In the genomic region with DNA sequence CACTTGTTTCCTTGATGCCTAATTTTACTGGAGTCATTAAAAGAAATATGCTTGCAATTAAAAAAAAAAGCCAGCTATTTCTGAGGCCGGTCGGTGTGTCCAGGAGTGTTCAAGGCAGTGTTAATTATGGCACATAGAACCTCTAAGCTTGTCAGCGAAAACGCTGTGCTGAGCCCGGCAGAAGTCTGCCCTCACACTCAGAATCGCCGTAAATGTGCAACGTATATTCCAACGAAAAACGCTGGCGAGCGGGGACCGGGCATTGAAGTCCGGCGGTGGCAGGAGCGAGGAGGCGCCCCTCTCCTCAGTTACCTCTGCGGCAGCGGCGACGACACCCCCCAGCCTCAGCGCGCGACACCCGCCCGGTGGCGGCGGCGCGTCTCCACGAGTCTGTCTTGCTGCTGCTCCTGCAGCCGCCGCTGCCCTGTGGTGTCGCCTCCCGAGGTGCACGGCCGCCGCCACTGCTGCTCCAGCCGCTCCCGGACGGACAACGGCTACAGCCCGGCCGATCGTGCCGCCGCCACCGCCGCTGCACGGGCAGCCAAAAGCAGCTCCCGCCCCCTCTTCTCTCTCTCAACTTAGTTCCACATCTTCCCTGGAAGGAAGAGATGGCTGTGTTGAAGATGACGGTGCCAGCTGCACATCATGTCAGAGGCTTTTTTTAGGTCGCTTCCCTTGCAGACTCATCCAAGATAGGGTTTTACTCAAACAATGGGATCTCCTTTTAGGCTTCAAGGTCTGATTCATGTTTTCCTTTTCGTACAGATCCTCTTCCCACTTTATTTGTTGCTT, we compare ENCODE assay signal across 8 cellular contexts. TPM values are rescaled to one million over a fixed set of nuclear protein-coding genes. Genes with fewer than 3 reads are reported as not detected.
DNase-seq lines count a peak whose midpoint lies in the region; ATAC-seq, FAIRE-seq and TF ChIP-seq lines count a peak whose summit lies in the region.

No MANE protein-coding gene starts in this region.

- peaks cover 2 to 7% of the 10 kb centered on the region in 2 experiments for H4K20me1 ChIP-seq in H1 (replicated peaks in 1 of 2; ENCODE audit: control insufficient read depth in 1 of 2, insufficient read depth in 2 of 2, low read length in 2 of 2)

- H2BK120ac ChIP-seq in H1 (replicated peaks; ENCODE audit: low read depth, low read length) = no peak overlapping the region
- H2BK120ac ChIP-seq in mesendoderm (ENCODE audit: low read depth, low read length) = no peak overlapping the region

- H3K9ac ChIP-seq in H1 (replicated peaks in 1 of 4; ENCODE audit: extremely low read depth in 1 of 4, low read depth in 3 of 4, low read length in 3 of 4) (no peak overlapping the region), mesendoderm (ENCODE audit: low read length) (peak overlapping the region; percentile 16)

- POLR2A ChIA-PET in Panc1 (lab: Charles Lee) = no interaction called here
- POLR2A ChIA-PET in H1 (lab: Charles Lee; ENCODE audit: partially characterized antibody) = no interaction called here

- H3K4me2 ChIP-seq in H1 (ENCODE audit: insufficient read depth in 1 of 2, low read depth in 2 of 2, low read length in 2 of 2) = peak overlapping the region; percentile 68 to 72
- peak overlapping the region; percentile 30 for H3K4me2 ChIP-seq in mesendoderm (ENCODE audit: low read length)

- peak; percentile 95 for ATAC-seq in Panc1
- no peak for ATAC-seq in HG03432 (IDR thresholded peaks at IDR 0.05; ENCODE audit: unreplicated experiment)

- peaks cover 12% of the 10 kb centered on the region for H3K27me3 ChIP-seq in Panc1 (ENCODE audit: control insufficient read depth, insufficient read depth, low read length)
- peaks cover 0 to 10% (median 5%) of the 10 kb centered on the region in 4 experiments; a peak in 3 of 7 replicates for H3K27me3 ChIP-seq in H1 (replicated peaks in 1 of 4; ENCODE audit: control insufficient read depth in 3 of 4, extremely low read depth in 1 of 4, insufficient read depth in 3 of 4, low read length in 3 of 4)
- H3K27me3 ChIP-seq in mesendoderm (ENCODE audit: insufficient read depth, low read length, poor library complexity) = no peaks in the 10 kb centered on the region
- no peaks in the 10 kb centered on the region for H3K27me3 ChIP-seq in thymus (ENCODE audit: control insufficient read depth, insufficient read depth)

- no peak for DNase-seq in Panc1 (ENCODE audit: low read depth, low spot score)
- DNase-seq in H1 (ENCODE audit: low read depth in 1 of 2, low spot score in 2 of 2) = peak in 1 of 2 experiments; percentile 73
- peak; percentile 72 for DNase-seq in mesendoderm
- DNase-seq in GOT3 (lab: John Stamatoyannopoulos, UW) = no peak
- no peak for DNase-seq in stimulated activated CD4-positive, alpha-beta T cell treated with anti-CD3 and anti-CD28 coated beads, Interleukin-4, amount 100 ng/mL, for 4 hours
- DNase-seq in activated CD4-positive, alpha-beta T cell treated with anti-CD3 and anti-CD28 coated beads for 4 hours = no peak

- no peak; a peak in 1 of 4 replicates for TF ChIP-seq RAD21 in H1 (IDR thresholded peaks at IDR 0.05 in 1 of 2, conservative IDR thresholded peaks at IDR 0.05 in 1 of 2; ENCODE audit: low read depth in 2 of 2, low read length in 2 of 2)

- in situ Hi-C loops in Panc1 (cut with HindIII; ENCODE audit: low pct_unique_long_range_greater_than_20kb, low sequenced_read_pairs) = no loop called here

- intact Hi-C loops in Panc1 (cut with micrococcal nuclease; ENCODE audit: unreplicated experiment) = no loop called here

- H3K27ac ChIP-seq in Panc1 (ENCODE audit: low read length) (no peak overlapping the region; the same call in 1 of the 2 replicates), H1 (ENCODE audit: low read depth, low read length) (no peak overlapping the region), mesendoderm (ENCODE audit: low read depth, low read length) (no peak overlapping the region), thymus (ENCODE audit: low read depth) (no peak overlapping the region)

- no peak overlapping the region for H2AK5ac ChIP-seq in H1 (ENCODE audit: low read depth, low read length)
- no peak overlapping the region for H2AK5ac ChIP-seq in mesendoderm (ENCODE audit: low read length)

- H3K23ac ChIP-seq in H1 (ENCODE audit: insufficient read length) (no peak overlapping the region), mesendoderm (ENCODE audit: low read length) (no peak overlapping the region)

- H3K23me2 ChIP-seq in H1 (ENCODE audit: low read depth, low read length) = no peaks in the 10 kb centered on the region; the same call in 1 of the 2 replicates

- 14% methylated on average over 54 of the region's 54 CpGs; no CpG with 5 or more reads in 1 of the 2 experiments for WGBS in H1 (ENCODE audit: extremely low coverage in 1 of 2, insufficient coverage in 1 of 2, insufficient read length in 1 of 2, insufficient replicate concordance in 2 of 2, low coverage in 1 of 2, low lambda C conversion rate in 2 of 2, missing lambda C conversion rate in 1 of 2), 2 experiments
- WGBS in mesendoderm (ENCODE audit: extremely low coverage, insufficient coverage, low lambda C conversion rate) = no CpG with 5 or more reads among the region's 54 CpGs
- 8% methylated on average over 54 of the region's 54 CpGs for WGBS in thymus

- CTCF ChIA-PET in Panc1 (lab: Charles Lee) = no interaction called here
- CTCF ChIA-PET in H1 (lab: Charles Lee; ENCODE audit: partially characterized antibody) = interaction anchor here (0.9 to 2.0 kb wide), 5 partner anchors 11 to 79 kb away, joined by 3 to 10 read pairs (median 3); no protein-coding TSS in a partner anchor

- H2BK5ac ChIP-seq in H1 (ENCODE audit: low read depth, low read length) (no peak overlapping the region), mesendoderm (ENCODE audit: low read length) (no peak overlapping the region)

- no peak overlapping the region for H3K14ac ChIP-seq in H1 (ENCODE audit: insufficient read length)

- H3K36me3 ChIP-seq in Panc1 (ENCODE audit: control insufficient read depth, insufficient read depth, low read length) (no peaks in the 10 kb centered on the region), H1 (ENCODE audit: control insufficient read depth in 2 of 4, insufficient read depth in 4 of 4, low read length in 3 of 4) (no peaks in the 10 kb centered on the region; a peak in 1 of 8 replicates), mesendoderm (ENCODE audit: control insufficient read depth, insufficient read depth, low read length) (no peaks in the 10 kb centered on the region), thymus (ENCODE audit: control insufficient read depth, insufficient read depth) (no peaks in the 10 kb centered on the region)

- H4K91ac ChIP-seq in H1 (replicated peaks; ENCODE audit: insufficient read length, low read length) = no peak overlapping the region

- no TSS peak for BruUV-seq in Panc1 (replicated peaks; lab: Mats Ljungman, UMichigan)

- no peak overlapping the region for H2AFZ ChIP-seq in H1 (ENCODE audit: low read length)

- H4K5ac ChIP-seq in H1 (ENCODE audit: insufficient read length, low read depth, low read length) (no peak overlapping the region), mesendoderm (ENCODE audit: low read length) (no peak overlapping the region)

- H2BK15ac ChIP-seq in H1 (ENCODE audit: low read length) = no peak overlapping the region
- no peak overlapping the region for H2BK15ac ChIP-seq in mesendoderm (replicated peaks; ENCODE audit: low read depth)

- no peak for TF ChIP-seq EP300 in H1 (IDR thresholded peaks at IDR 0.05; ENCODE audit: borderline replicate concordance in 1 of 2, low read depth in 2 of 2, low read length in 2 of 2)

- TF ChIP-seq CTCF in Panc1 (IDR thresholded peaks at IDR 0.05) (no peak), H1 (IDR thresholded peaks at IDR 0.05; ENCODE audit: control extremely low read depth in 1 of 3, insufficient read depth in 1 of 3, low read depth in 1 of 3, low read length in 3 of 3) (no peak)

- TF ChIP-seq POLR2A in H1 (IDR thresholded peaks at IDR 0.05; ENCODE audit: control extremely low read depth in 1 of 2, low read depth in 2 of 2, low read length in 2 of 2) = no peak

- no peaks in the 10 kb centered on the region for H3K9me3 ChIP-seq in Panc1 (ENCODE audit: control insufficient read depth, insufficient read depth, low read depth, low read length)
- no peaks in the 10 kb centered on the region; a peak in 1 of 4 replicates for H3K9me3 ChIP-seq in H1 (ENCODE audit: insufficient read depth in 2 of 2, low read depth in 1 of 2, low read length in 1 of 2)
- no peaks in the 10 kb centered on the region for H3K9me3 ChIP-seq in thymus (ENCODE audit: control insufficient read depth)

- no peaks in the 10 kb centered on the region; a peak in 1 of 4 replicates for H3K79me2 ChIP-seq in H1 (ENCODE audit: control insufficient read depth in 1 of 2, insufficient read depth in 2 of 2, low read length in 2 of 2)
- H3K79me2 ChIP-seq in mesendoderm (ENCODE audit: control insufficient read depth, insufficient read depth, low read length) = no peaks in the 10 kb centered on the region

- no peak overlapping the region for H2BK20ac ChIP-seq in H1 (ENCODE audit: low read length)

- no peak overlapping the region for H2BK12ac ChIP-seq in H1 (ENCODE audit: low read depth, low read length)

- H3K18ac ChIP-seq in H1 (ENCODE audit: extremely low read depth, low read length) = no peak overlapping the region
- H3K18ac ChIP-seq in mesendoderm (ENCODE audit: low read length) = no peak overlapping the region

- H4K8ac ChIP-seq in H1 (ENCODE audit: extremely low read depth, insufficient read depth, low read length) (no peak overlapping the region), mesendoderm (ENCODE audit: low read depth, low read length) (no peak overlapping the region)

- H3K4me3 ChIP-seq in Panc1 (ENCODE audit: low read depth in 2 of 2, low read length in 2 of 2) (peak overlapping the region; percentile 35 to 39), H1 (ENCODE audit: extremely low read depth in 1 of 4, insufficient read depth in 2 of 4, low read depth in 3 of 4, low read length in 4 of 4) (peak overlapping the region; percentile 29 to 54 (median 32); a peak in 7 of 8 replicates), mesendoderm (ENCODE audit: low read length) (no peak overlapping the region), thymus (ENCODE audit: low read length) (peak overlapping the region; percentile 21)

- H3K4me1 ChIP-seq in Panc1 (ENCODE audit: control insufficient read depth, insufficient read depth, low read length) = peaks cover 14% of the 10 kb centered on the region; the same call in 1 of the 2 replicates
- peaks cover 0 to 16% (median 12%) of the 10 kb centered on the region in 4 experiments; a peak in 5 of 7 replicates for H3K4me1 ChIP-seq in H1 (replicated peaks in 1 of 4; ENCODE audit: control insufficient read depth in 3 of 4, insufficient read depth in 4 of 4, low read length in 3 of 4)
- H3K4me1 ChIP-seq in mesendoderm (ENCODE audit: control insufficient read depth, low read depth, low read length) = no peaks in the 10 kb centered on the region
- peaks cover 4% of the 10 kb centered on the region for H3K4me1 ChIP-seq in thymus (ENCODE audit: control insufficient read depth, insufficient read depth, low read length)

- no peak overlapping the region for H3K4ac ChIP-seq in H1 (replicated peaks; ENCODE audit: insufficient read length, low read depth, low read length)
- H3K4ac ChIP-seq in mesendoderm (ENCODE audit: low read depth, low read length) = no peak overlapping the region

- no peak for FAIRE-seq in H1 (lab: Jason Lieb, UNC)

- H3K79me1 ChIP-seq in H1 (ENCODE audit: low read depth, low read length) (no peaks in the 10 kb centered on the region; the same call in 1 of the 2 replicates), mesendoderm (ENCODE audit: low read length) (no peaks in the 10 kb centered on the region)

- H3K56ac ChIP-seq in H1 (replicated peaks; ENCODE audit: insufficient read length, low read depth, low read length) = no peak overlapping the region
- H3K56ac ChIP-seq in mesendoderm (ENCODE audit: low read length) = peak overlapping the region; percentile 1

RNA-seq across cellular contexts. Expression of a gene that starts 56.0 kb away (rescaled TPM):
- 45.4 TPM for total RNA-seq in Panc1 (2021; ENCODE audit: unreplicated experiment)
- polyA plus RNA-seq in Panc1 (2012; ENCODE audit: insufficient read length) = 44.3 TPM
- 40.3 and 42.8 TPM in 2 replicates for total RNA-seq in H1 (2021; fragmentation: NEBNext Ultra II Directional; extraction: Animal tissue kit (Norgen Biotek cat#: 25700))
- polyA plus RNA-seq in H1 (2011; rRNA removed) (17.8 and 19.6 TPM in 2 replicates), thymus (19.3 TPM)
- 16.4 TPM for polyA plus RNA-seq in H1 (2011; cell fraction: cytosol; rRNA removed)
- polyA plus RNA-seq in H1 (2011; cell fraction: nucleus; rRNA removed) = 23.3 TPM
- 24.7 to 30.3 TPM (median 27.0 TPM) in 4 replicates for polyA plus RNA-seq in H1 (2012, experiment 1 of 2)
- polyA plus RNA-seq in H1 (2012, experiment 2 of 2) = 5.8 TPM
- 30.3 TPM for polyA plus RNA-seq in H1 (2013, experiment 1 of 2)
- polyA plus RNA-seq in H1 (2013, experiment 2 of 2) = 37.2 TPM
- 19.3 and 23.9 TPM in 2 replicates for polyA minus RNA-seq in H1 (2011; rRNA and poly(A)+ RNA removed)
- polyA minus RNA-seq in H1 (2011; cell fraction: cytosol; rRNA and poly(A)+ RNA removed) = 16.4 TPM
- 15.7 TPM for polyA minus RNA-seq in H1 (2011; cell fraction: nucleus; rRNA and poly(A)+ RNA removed)
- polyA plus RNA-seq in mesendoderm (2013, experiment 1 of 2) = 21.5 TPM
- 21.3 TPM for polyA plus RNA-seq in mesendoderm (2013, experiment 2 of 2)
